In the genomic region with DNA sequence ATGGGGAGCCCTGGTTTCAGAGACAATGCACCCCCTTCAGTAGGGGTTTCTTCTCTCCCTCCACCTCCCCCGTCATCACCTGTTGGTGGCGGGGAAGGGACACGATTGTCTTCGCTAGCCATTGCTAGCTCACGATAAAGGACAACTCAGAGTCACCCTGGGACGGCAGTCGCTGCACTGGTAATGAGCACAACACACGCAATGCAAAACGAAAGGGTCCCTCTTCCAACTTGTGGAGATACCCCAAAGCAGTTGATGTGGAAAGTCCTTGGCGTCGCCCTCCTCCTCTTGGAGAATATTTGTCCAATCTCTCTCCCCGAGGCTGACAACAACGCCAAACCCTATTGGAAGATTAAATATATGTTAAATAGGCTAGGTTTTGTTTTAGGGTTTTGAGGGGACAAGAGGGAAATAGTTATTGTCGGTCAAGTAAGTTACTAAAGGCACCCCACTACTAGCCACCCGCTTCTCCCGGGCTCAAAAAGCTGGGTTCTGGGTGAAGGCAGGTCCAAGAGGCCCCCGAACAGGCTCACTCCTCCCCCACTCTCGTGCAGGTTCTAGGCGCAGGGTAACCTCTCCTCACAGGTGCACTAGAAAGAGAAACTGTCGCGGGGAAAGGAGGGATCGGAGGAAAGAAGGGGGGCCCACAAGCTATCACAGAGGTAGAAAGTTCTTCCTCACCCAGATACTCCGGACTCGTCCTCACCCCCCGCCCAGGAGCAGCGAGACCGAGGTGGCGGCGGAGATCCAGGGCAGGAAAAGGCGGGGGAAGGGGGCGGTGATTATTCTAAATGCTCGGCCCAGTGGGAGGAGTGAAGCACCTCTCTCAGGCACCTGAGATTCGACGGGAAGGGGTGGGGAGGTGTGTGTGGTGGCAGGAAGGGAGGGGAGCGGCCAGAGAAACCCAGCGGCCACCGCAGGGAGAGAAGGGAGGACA, we compare ENCODE assay signal across 8 cellular contexts. TPM values are rescaled to one million over a fixed set of nuclear protein-coding genes. Genes with fewer than 3 reads are reported as not detected.
A peak's percentile ranks its signal among the peaks of the same experiment; 100 is the strongest.
DNase-seq lines count a peak whose midpoint lies in the region; ATAC-seq and TF ChIP-seq lines count a peak whose summit lies in the region.

A gene with protein sequence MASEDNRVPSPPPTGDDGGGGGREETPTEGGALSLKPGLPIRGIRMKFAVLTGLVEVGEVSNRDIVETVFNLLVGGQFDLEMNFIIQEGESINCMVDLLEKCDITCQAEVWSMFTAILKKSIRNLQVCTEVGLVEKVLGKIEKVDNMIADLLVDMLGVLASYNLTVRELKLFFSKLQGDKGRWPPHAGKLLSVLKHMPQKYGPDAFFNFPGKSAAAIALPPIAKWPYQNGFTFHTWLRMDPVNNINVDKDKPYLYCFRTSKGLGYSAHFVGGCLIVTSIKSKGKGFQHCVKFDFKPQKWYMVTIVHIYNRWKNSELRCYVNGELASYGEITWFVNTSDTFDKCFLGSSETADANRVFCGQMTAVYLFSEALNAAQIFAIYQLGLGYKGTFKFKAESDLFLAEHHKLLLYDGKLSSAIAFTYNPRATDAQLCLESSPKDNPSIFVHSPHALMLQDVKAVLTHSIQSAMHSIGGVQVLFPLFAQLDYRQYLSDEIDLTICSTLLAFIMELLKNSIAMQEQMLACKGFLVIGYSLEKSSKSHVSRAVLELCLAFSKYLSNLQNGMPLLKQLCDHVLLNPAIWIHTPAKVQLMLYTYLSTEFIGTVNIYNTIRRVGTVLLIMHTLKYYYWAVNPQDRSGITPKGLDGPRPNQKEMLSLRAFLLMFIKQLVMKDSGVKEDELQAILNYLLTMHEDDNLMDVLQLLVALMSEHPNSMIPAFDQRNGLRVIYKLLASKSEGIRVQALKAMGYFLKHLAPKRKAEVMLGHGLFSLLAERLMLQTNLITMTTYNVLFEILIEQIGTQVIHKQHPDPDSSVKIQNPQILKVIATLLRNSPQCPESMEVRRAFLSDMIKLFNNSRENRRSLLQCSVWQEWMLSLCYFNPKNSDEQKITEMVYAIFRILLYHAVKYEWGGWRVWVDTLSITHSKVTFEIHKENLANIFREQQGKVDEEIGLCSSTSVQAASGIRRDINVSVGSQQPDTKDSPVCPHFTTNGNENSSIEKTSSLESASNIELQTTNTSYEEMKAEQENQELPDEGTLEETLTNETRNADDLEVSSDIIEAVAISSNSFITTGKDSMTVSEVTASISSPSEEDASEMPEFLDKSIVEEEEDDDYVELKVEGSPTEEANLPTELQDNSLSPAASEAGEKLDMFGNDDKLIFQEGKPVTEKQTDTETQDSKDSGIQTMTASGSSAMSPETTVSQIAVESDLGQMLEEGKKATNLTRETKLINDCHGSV (N-terminal part only) (minus strand): TSS at position 764 of the 937 bp plus-strand sequence. CDS start 642 bp downstream, at position 122.

- H3K36me3 ChIP-seq in thoracic aorta, result no peaks in the 10 kb centered on the region

- no peak for TF ChIP-seq CTCF in osteocyte (IDR thresholded peaks at IDR 0.05)
- no peak for TF ChIP-seq CTCF in thoracic aorta (IDR thresholded peaks at IDR 0.05)

- peak; percentile 67 for ATAC-seq in HG02588 (IDR thresholded peaks at IDR 0.05; ENCODE audit: unreplicated experiment)
- ATAC-seq in thoracic aorta (ENCODE audit: insufficient number of reproducible peaks, low FRiP score, low read depth), result no peak

- intact Hi-C loops in head of caudate nucleus (cut with DNase I), result loop anchor here (10.0 kb wide), 1 partner anchor 80 kb away; a partner anchor contains a TSS

- H3K9me3 ChIP-seq in thoracic aorta, result no peaks in the 10 kb centered on the region

- H3K27ac ChIP-seq in thoracic aorta, result peak within 1 kb of the TSS; percentile 69 to 83

- H3K4me3 ChIP-seq in thoracic aorta, result peak within 1 kb of the TSS; percentile 85

- H3K27me3 Mint-ChIP-seq in activated naive CD4-positive, alpha-beta T cell treated with anti-CD3 and anti-CD28 coated beads, Interleukin-2, amount 50 U/mL, for 24 hours, result no peaks in the 10 kb centered on the region
- no peaks in the 10 kb centered on the region for H3K27me3 Mint-ChIP-seq in osteocyte (ENCODE audit: unreplicated experiment)

- no peaks in the 10 kb centered on the region for H3K27me3 ChIP-seq in thoracic aorta (replicated peaks; ENCODE audit: insufficient read depth)

- H3K9me3 Mint-ChIP-seq in activated naive CD4-positive, alpha-beta T cell treated with anti-CD3 and anti-CD28 coated beads, Interleukin-2, amount 50 U/mL, for 24 hours, result no peaks in the 10 kb centered on the region
- H3K9me3 Mint-ChIP-seq in osteocyte (ENCODE audit: unreplicated experiment), result no peaks in the 10 kb centered on the region

- H3K4me1 Mint-ChIP-seq in activated naive CD4-positive, alpha-beta T cell treated with anti-CD3 and anti-CD28 coated beads, Interleukin-2, amount 50 U/mL, for 24 hours, result peaks cover 26% of the 10 kb centered on the region
- peaks cover 29% of the 10 kb centered on the region for H3K4me1 Mint-ChIP-seq in osteocyte (ENCODE audit: unreplicated experiment)

- H3K4me3 Mint-ChIP-seq in activated naive CD4-positive, alpha-beta T cell treated with anti-CD3 and anti-CD28 coated beads, Interleukin-2, amount 50 U/mL, for 24 hours, result peak within 1 kb of the TSS; percentile 100
- H3K4me3 Mint-ChIP-seq in osteocyte (ENCODE audit: unreplicated experiment), result peak within 1 kb of the TSS; percentile 100

- DNase-seq in GF-D8 (lab: John Stamatoyannopoulos, UW) (peak; percentile 53), NCI-H1048 (lab: John Stamatoyannopoulos, UW) (peak; percentile 66), SKM-1 treated with dmso at 0.1 percent for 144 hours (lab: John Stamatoyannopoulos, UW; ENCODE audit: unreplicated experiment) (peak; percentile 63), head of caudate nucleus (peak; percentile 51 to 92 (median 76)), osteocyte (ENCODE audit: extremely low spot score, unreplicated experiment) (no peak), thoracic aorta (ENCODE audit: low spot score) (peak; percentile 22)

- peak within 1 kb of the TSS; percentile 99 for H3K27ac Mint-ChIP-seq in activated naive CD4-positive, alpha-beta T cell treated with anti-CD3 and anti-CD28 coated beads, Interleukin-2, amount 50 U/mL, for 24 hours
- H3K27ac Mint-ChIP-seq in osteocyte (ENCODE audit: unreplicated experiment), result peak within 1 kb of the TSS; percentile 96

- peaks cover 8 to 10% of the 10 kb centered on the region in 2 donors for H3K4me1 ChIP-seq in thoracic aorta (ENCODE audit: control insufficient read depth in 1 of 2, low read depth in 2 of 2)

- H3K36me3 Mint-ChIP-seq in activated naive CD4-positive, alpha-beta T cell treated with anti-CD3 and anti-CD28 coated beads, Interleukin-2, amount 50 U/mL, for 24 hours, result peaks cover 4% of the 10 kb centered on the region
- H3K36me3 Mint-ChIP-seq in osteocyte (ENCODE audit: unreplicated experiment), result no peaks in the 10 kb centered on the region

RNA-seq across cellular contexts. Expression of the gene that starts here (rescaled TPM):
- 40.8 and 41.4 TPM in 2 replicates for total RNA-seq in osteocyte
- 10 to 100 TPM; 30.9 to 33.7 TPM for total RNA-seq in thoracic aorta
